8 cellular contexts compared by ENCODE assay signal in genomic region chr20:50569864-50570836, GRCh38. TPM values are rescaled to one million over a fixed set of nuclear protein-coding genes. Genes with fewer than 3 reads are reported as not detected.
DNase-seq lines count a peak whose midpoint lies in the region; ATAC-seq, FAIRE-seq and TF ChIP-seq lines count a peak whose summit lies in the region.

No MANE protein-coding gene starts in this region.

- H3K9ac ChIP-seq in endodermal cell (ENCODE audit: extremely low read depth, low read length, poor library complexity, severe bottlenecking): no peak overlapping the region

- intact Hi-C loops in Right ventricle myocardium inferior (cut with DNase I): loop anchor here (2.0 kb wide), 1 partner anchor 25 kb away; no protein-coding TSS in a partner anchor
- intact Hi-C loops in cardiac septum (cut with DNase I): loop anchor here (10.0 kb wide), 1 partner anchor 255 kb away; no protein-coding TSS in a partner anchor
- intact Hi-C loops in pancreas (cut with DNase I): loop anchor here in 1 of 3 donors (10.0 kb wide), 1 partner anchor 85 kb away; no protein-coding TSS in a partner anchor

- H3K27ac ChIP-seq in endodermal cell (ENCODE audit: low read depth, low read length) (no peak overlapping the region), pancreas (no peak overlapping the region)

- no peak for DNase-seq in Right ventricle myocardium inferior (ENCODE audit: missing footprints)
- no peak for DNase-seq in cardiac septum (ENCODE audit: low spot score)
- peak; percentile 78 for DNase-seq in endodermal cell
- no peak for DNase-seq in pancreas
- no peak for DNase-seq in GM19240 (ENCODE audit: insufficient read length, low spot score)
- no peak for DNase-seq in hippocampal formation (lab: John Stamatoyannopoulos, UW)

- H3K4me3 ChIP-seq in endodermal cell (ENCODE audit: low read length) (no peak overlapping the region), pancreas (no peak overlapping the region)

- H3K9me3 ChIP-seq in endodermal cell (ENCODE audit: control insufficient read depth, low read length) (no peaks in the 10 kb centered on the region), pancreas (no peaks in the 10 kb centered on the region)

- WGBS in endodermal cell (ENCODE audit: insufficient coverage in 1 of 2, insufficient read length in 1 of 2), 2 experiments: 94 to 96% methylated on average over 8 to 14 of the region's 14 CpGs
- WGBS in pancreas, 2 donors: 86 to 88% methylated on average over 14 of the region's 14 CpGs

- ATAC-seq in Right ventricle myocardium inferior (peak; percentile 29), HG03097 (IDR thresholded peaks at IDR 0.05; ENCODE audit: low FRiP score, unreplicated experiment) (peak; percentile 60), SK-N-SH treated with all-trans-retinoic acid at 6 μM for 48 hours (peak; percentile 70), pancreas (peak in 3 of 4 donors; percentile 21 to 63 (median 57))

- peak overlapping the region; percentile 12 for H3K27ac Mint-ChIP-seq in endodermal cell

- H3K27me3 ChIP-seq in endodermal cell (ENCODE audit: control insufficient read depth, insufficient read depth, low read length, poor library complexity, severe bottlenecking): no peaks in the 10 kb centered on the region
- H3K27me3 ChIP-seq in pancreas: no peaks in the 10 kb centered on the region

- H3K36me3 ChIP-seq in endodermal cell (ENCODE audit: control insufficient read depth, insufficient read depth, low read length) (peaks cover 49% of the 10 kb centered on the region), pancreas (peaks cover 0 to 22% (median 0%) of the 10 kb centered on the region in 3 donors)

- no peak overlapping the region for H3K4me3 Mint-ChIP-seq in endodermal cell

- H3K36me3 Mint-ChIP-seq in endodermal cell (ENCODE audit: low read depth): peaks cover 42% of the 10 kb centered on the region

- H3K4me1 Mint-ChIP-seq in endodermal cell: peaks cover 5% of the 10 kb centered on the region

- H3K27me3 Mint-ChIP-seq in endodermal cell (ENCODE audit: insufficient read depth): no peaks in the 10 kb centered on the region

- TF ChIP-seq CTCF in endodermal cell (conservative IDR thresholded peaks at IDR 0.05) (peak; percentile 74), pancreas (IDR thresholded peaks at IDR 0.05) (no peak)

- H3K4me1 ChIP-seq in endodermal cell (ENCODE audit: control insufficient read depth, insufficient read depth, low read length) (no peaks in the 10 kb centered on the region), pancreas (no peaks in the 10 kb centered on the region)

- no peak for FAIRE-seq in pancreas (lab: Jason Lieb, UNC)

- no peaks in the 10 kb centered on the region for H3K9me3 Mint-ChIP-seq in endodermal cell

TF ChIP-seq in SK-N-SH treated with all-trans-retinoic acid at 6 μM for 48 hours, 23 proteins besides CTCF, POLR2A, EP300 and RAD21:
- TF ChIP-seq ZC3H10 (CRISPR knock-in tag; IDR thresholded peaks at IDR 0.05) (no peak), RARB (CRISPR knock-in tag; IDR thresholded peaks at IDR 0.05) (no peak), ZFP30 (CRISPR knock-in tag; IDR thresholded peaks at IDR 0.05) (no peak)

RNA-seq across cellular contexts. Expression of gene PTPN1, which starts 60.0 kb away (rescaled TPM):
- total RNA-seq in Right ventricle myocardium inferior (23.3 TPM), cardiac septum (34.2 TPM), endodermal cell (10 to 100 TPM; 25.4 to 28.7 TPM), pancreas (10 to 100 TPM in 1 of 6 donors, 1 to 10 TPM in 5; 6.0 to 12.4 (median 8.4) TPM)
- 33.9 TPM for polyA plus RNA-seq in endodermal cell (2013, experiment 1 of 2)
- polyA plus RNA-seq in endodermal cell (2013, experiment 2 of 2): 30.7 TPM
- polyA plus RNA-seq in pancreas: 10 to 100 TPM in 1 of 2 donors, 1 to 10 TPM in 1; 8.3 to 11.2 TPM
